ENCODE assay signal across 1 cellular context in the genomic region with DNA sequence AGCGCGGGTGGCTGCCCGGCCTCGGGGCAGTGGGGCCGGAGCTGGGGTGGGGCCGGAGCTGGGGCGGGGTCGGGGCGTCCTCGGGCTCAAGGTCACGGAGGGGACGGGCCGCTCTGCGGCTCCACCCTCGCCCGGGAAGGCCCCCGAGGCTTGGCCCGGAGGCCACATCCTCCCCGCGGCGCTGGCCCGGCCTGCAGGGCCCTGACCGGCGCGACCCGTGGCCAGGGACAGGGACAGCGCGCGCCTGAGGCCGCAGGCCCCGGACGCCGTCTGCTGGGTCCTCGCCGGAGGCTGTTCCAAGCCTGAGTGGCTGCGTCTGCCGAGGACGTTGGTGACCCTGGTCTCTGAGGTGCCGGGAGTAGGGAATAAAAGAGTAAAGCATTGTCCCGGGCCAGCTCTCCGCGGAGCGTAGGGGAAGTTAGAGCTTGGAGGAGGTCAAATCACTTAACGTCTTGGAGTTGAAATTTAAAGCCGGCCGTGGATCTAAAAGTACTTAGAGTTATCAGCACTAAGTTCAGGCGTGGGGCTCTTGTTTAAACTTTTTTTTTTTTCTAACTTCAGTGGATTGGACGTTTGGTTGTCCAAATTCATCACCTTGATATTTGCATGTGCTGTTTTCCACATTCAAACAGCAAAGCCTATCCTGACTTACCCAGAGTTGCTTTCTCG.
TF ChIP-seq lines count a peak whose summit lies in the region.

No MANE protein-coding gene starts in this region.

TF ChIP-seq in K562, 482 proteins besides CTCF, POLR2A, EP300 and RAD21 (continued from another document and continues in another):
- TF ChIP-seq, protein P1, sequence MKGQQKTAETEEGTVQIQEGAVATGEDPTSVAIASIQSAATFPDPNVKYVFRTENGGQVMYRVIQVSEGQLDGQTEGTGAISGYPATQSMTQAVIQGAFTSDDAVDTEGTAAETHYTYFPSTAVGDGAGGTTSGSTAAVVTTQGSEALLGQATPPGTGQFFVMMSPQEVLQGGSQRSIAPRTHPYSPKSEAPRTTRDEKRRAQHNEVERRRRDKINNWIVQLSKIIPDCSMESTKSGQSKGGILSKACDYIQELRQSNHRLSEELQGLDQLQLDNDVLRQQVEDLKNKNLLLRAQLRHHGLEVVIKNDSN (CRISPR knock-in tag; IDR thresholded peaks at IDR 0.05): no peak
- TF ChIP-seq RNF2 (IDR thresholded peaks at IDR 0.05) (no peak), JUND (IDR thresholded peaks at IDR 0.05; ENCODE audit: borderline replicate concordance, low read depth, low read length) (no peak), JUND (tag; IDR thresholded peaks at IDR 0.05; ENCODE audit: borderline replicate concordance, low read depth, low read length) (peak; percentile 9; the same call in 1 of the 3 replicates), HLTF (IDR thresholded peaks at IDR 0.05) (no peak), TBL1XR1 (IDR thresholded peaks at IDR 0.05; ENCODE audit: low read length in 2 of 2) (no peak), CBFA2T2 (conservative IDR thresholded peaks at IDR 0.05) (no peak), NFXL1 (CRISPR knock-in tag; IDR thresholded peaks at IDR 0.05) (no peak), CHAMP1 (IDR thresholded peaks at IDR 0.05) (no peak), U2AF2 (optimal IDR thresholded peaks at IDR 0.05; ENCODE audit: low read depth, low read length) (no peak), TEAD4 (IDR thresholded peaks at IDR 0.05; ENCODE audit: low read length) (peak; percentile 15; the same call in 1 of the 2 replicates), TEAD4 (CRISPR knock-in tag; IDR thresholded peaks at IDR 0.05; ENCODE audit: borderline replicate concordance) (no peak), NR4A1 (CRISPR knock-in tag; IDR thresholded peaks at IDR 0.05) (no peak), NR4A1 (tag; IDR thresholded peaks at IDR 0.05) (no peak), E2F6 (IDR thresholded peaks at IDR 0.05; ENCODE audit: borderline replicate concordance in 1 of 2, extremely low read depth in 1 of 2, insufficient read depth in 1 of 2, insufficient read length in 1 of 2, low read depth in 1 of 2, low read length in 1 of 2, poor library complexity in 1 of 2, severe bottlenecking in 1 of 2) (no peak), ZNF445 (CRISPR knock-in tag; IDR thresholded peaks at IDR 0.05; ENCODE audit: low read depth) (no peak), MCM3 (IDR thresholded peaks at IDR 0.05) (no peak), ZNF197 (CRISPR knock-in tag; IDR thresholded peaks at IDR 0.05; ENCODE audit: low read depth) (no peak), ZNF282 (CRISPR knock-in tag; IDR thresholded peaks at IDR 0.05) (no peak), MBD2 (IDR thresholded peaks at IDR 0.05; ENCODE audit: borderline replicate concordance, low read depth) (no peak), BCL6 (CRISPR knock-in tag; IDR thresholded peaks at IDR 0.05) (no peak), ZNF121 (CRISPR knock-in tag; conservative IDR thresholded peaks at IDR 0.05) (no peak), ZBED1 (IDR thresholded peaks at IDR 0.05) (no peak), ZNF717 (CRISPR knock-in tag; IDR thresholded peaks at IDR 0.05) (no peak), ZNF224 (CRISPR knock-in tag; IDR thresholded peaks at IDR 0.05) (0 out of 2 replicates have a peak, but pooled peaks have one; percentile 31), ELF4 (CRISPR knock-in tag; IDR thresholded peaks at IDR 0.05) (no peak), HEY1 (CRISPR knock-in tag; IDR thresholded peaks at IDR 0.05; ENCODE audit: borderline replicate concordance) (no peak), LARP7 (IDR thresholded peaks at IDR 0.05) (no peak), MED1 (CRISPR knock-in tag; IDR thresholded peaks at IDR 0.05; ENCODE audit: borderline replicate concordance) (no peak), JUN (IDR thresholded peaks at IDR 0.05; ENCODE audit: borderline replicate concordance, low read depth, low read length) (no peak), JUN (CRISPR knock-in tag; IDR thresholded peaks at IDR 0.05; ENCODE audit: borderline replicate concordance) (no peak), NELFE (IDR thresholded peaks at IDR 0.05; ENCODE audit: insufficient read depth, insufficient read length) (no peak), PHF8 (IDR thresholded peaks at IDR 0.05; ENCODE audit: borderline replicate concordance, low read length) (peak; percentile 50; the same call in 1 of the 2 replicates), ZNF561 (CRISPR knock-in tag; conservative IDR thresholded peaks at IDR 0.05) (no peak), FOXA3 (CRISPR knock-in tag; conservative IDR thresholded peaks at IDR 0.05 in 1 of 2, IDR thresholded peaks at IDR 0.05 in 1 of 2) (no peak), POLR2B (IDR thresholded peaks at IDR 0.05; ENCODE audit: low read depth, partially characterized antibody) (no peak), ZNF165 (CRISPR knock-in tag; IDR thresholded peaks at IDR 0.05; ENCODE audit: borderline replicate concordance) (no peak), FOXA1 (IDR thresholded peaks at IDR 0.05; ENCODE audit: borderline replicate concordance) (no peak), RBM17 (IDR thresholded peaks at IDR 0.05; ENCODE audit: borderline replicate concordance, low read depth, low read length) (no peak), ARID1B (IDR thresholded peaks at IDR 0.05) (no peak), PRMT5 (CRISPR knock-in tag; IDR thresholded peaks at IDR 0.05) (no peak), CBX1 (IDR thresholded peaks at IDR 0.05; ENCODE audit: low read depth) (no peak), MAZ (CRISPR knock-in tag; conservative IDR thresholded peaks at IDR 0.05 in 1 of 2, IDR thresholded peaks at IDR 0.05 in 1 of 2) (peak; percentile 52 to 54; a peak in 2 of 4 replicates), SMARCC2 (IDR thresholded peaks at IDR 0.05; ENCODE audit: low read depth) (no peak), CTBP1 (IDR thresholded peaks at IDR 0.05; ENCODE audit: borderline replicate concordance) (peak; percentile 62; the same call in 1 of the 2 replicates), TAF9B (IDR thresholded peaks at IDR 0.05; ENCODE audit: partially characterized antibody) (no peak), ZNF324 (CRISPR knock-in tag; IDR thresholded peaks at IDR 0.05) (no peak), ASH1L (IDR thresholded peaks at IDR 0.05; ENCODE audit: borderline replicate concordance, low read depth, partially characterized antibody) (no peak), PYGO2 (tag; IDR thresholded peaks at IDR 0.05) (no peak), CHD2 (IDR thresholded peaks at IDR 0.05; ENCODE audit: low read depth, low read length) (no peak), DNMT1 (IDR thresholded peaks at IDR 0.05) (no peak), PHTF2 (CRISPR knock-in tag; IDR thresholded peaks at IDR 0.05) (no peak), ZNF133 (CRISPR knock-in tag; IDR thresholded peaks at IDR 0.05) (no peak), RBM15 (IDR thresholded peaks at IDR 0.05; ENCODE audit: insufficient read depth, low read length) (no peak), ZNF551 (CRISPR knock-in tag; IDR thresholded peaks at IDR 0.05) (no peak), DACH1 (IDR thresholded peaks at IDR 0.05; ENCODE audit: partially characterized antibody) (no peak), ZNF431 (CRISPR knock-in tag; IDR thresholded peaks at IDR 0.05) (no peak)
- TF ChIP-seq, protein P2, sequence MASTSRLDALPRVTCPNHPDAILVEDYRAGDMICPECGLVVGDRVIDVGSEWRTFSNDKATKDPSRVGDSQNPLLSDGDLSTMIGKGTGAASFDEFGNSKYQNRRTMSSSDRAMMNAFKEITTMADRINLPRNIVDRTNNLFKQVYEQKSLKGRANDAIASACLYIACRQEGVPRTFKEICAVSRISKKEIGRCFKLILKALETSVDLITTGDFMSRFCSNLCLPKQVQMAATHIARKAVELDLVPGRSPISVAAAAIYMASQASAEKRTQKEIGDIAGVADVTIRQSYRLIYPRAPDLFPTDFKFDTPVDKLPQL (IDR thresholded peaks at IDR 0.05; ENCODE audit: extremely low read depth, insufficient read length): no peak
- TF ChIP-seq, protein P3, sequence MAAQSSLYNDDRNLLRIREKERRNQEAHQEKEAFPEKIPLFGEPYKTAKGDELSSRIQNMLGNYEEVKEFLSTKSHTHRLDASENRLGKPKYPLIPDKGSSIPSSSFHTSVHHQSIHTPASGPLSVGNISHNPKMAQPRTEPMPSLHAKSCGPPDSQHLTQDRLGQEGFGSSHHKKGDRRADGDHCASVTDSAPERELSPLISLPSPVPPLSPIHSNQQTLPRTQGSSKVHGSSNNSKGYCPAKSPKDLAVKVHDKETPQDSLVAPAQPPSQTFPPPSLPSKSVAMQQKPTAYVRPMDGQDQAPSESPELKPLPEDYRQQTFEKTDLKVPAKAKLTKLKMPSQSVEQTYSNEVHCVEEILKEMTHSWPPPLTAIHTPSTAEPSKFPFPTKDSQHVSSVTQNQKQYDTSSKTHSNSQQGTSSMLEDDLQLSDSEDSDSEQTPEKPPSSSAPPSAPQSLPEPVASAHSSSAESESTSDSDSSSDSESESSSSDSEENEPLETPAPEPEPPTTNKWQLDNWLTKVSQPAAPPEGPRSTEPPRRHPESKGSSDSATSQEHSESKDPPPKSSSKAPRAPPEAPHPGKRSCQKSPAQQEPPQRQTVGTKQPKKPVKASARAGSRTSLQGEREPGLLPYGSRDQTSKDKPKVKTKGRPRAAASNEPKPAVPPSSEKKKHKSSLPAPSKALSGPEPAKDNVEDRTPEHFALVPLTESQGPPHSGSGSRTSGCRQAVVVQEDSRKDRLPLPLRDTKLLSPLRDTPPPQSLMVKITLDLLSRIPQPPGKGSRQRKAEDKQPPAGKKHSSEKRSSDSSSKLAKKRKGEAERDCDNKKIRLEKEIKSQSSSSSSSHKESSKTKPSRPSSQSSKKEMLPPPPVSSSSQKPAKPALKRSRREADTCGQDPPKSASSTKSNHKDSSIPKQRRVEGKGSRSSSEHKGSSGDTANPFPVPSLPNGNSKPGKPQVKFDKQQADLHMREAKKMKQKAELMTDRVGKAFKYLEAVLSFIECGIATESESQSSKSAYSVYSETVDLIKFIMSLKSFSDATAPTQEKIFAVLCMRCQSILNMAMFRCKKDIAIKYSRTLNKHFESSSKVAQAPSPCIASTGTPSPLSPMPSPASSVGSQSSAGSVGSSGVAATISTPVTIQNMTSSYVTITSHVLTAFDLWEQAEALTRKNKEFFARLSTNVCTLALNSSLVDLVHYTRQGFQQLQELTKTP (IDR thresholded peaks at IDR 0.05; ENCODE audit: low read depth in 1 of 2, partially characterized antibody in 2 of 2): no peak
- TF ChIP-seq, protein P4, sequence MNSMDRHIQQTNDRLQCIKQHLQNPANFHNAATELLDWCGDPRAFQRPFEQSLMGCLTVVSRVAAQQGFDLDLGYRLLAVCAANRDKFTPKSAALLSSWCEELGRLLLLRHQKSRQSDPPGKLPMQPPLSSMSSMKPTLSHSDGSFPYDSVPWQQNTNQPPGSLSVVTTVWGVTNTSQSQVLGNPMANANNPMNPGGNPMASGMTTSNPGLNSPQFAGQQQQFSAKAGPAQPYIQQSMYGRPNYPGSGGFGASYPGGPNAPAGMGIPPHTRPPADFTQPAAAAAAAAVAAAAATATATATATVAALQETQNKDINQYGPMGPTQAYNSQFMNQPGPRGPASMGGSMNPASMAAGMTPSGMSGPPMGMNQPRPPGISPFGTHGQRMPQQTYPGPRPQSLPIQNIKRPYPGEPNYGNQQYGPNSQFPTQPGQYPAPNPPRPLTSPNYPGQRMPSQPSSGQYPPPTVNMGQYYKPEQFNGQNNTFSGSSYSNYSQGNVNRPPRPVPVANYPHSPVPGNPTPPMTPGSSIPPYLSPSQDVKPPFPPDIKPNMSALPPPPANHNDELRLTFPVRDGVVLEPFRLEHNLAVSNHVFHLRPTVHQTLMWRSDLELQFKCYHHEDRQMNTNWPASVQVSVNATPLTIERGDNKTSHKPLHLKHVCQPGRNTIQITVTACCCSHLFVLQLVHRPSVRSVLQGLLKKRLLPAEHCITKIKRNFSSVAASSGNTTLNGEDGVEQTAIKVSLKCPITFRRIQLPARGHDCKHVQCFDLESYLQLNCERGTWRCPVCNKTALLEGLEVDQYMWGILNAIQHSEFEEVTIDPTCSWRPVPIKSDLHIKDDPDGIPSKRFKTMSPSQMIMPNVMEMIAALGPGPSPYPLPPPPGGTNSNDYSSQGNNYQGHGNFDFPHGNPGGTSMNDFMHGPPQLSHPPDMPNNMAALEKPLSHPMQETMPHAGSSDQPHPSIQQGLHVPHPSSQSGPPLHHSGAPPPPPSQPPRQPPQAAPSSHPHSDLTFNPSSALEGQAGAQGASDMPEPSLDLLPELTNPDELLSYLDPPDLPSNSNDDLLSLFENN (IDR thresholded peaks at IDR 0.05; ENCODE audit: low read depth in 2 of 2, low read length in 2 of 2): no peak
- TF ChIP-seq, protein P5, sequence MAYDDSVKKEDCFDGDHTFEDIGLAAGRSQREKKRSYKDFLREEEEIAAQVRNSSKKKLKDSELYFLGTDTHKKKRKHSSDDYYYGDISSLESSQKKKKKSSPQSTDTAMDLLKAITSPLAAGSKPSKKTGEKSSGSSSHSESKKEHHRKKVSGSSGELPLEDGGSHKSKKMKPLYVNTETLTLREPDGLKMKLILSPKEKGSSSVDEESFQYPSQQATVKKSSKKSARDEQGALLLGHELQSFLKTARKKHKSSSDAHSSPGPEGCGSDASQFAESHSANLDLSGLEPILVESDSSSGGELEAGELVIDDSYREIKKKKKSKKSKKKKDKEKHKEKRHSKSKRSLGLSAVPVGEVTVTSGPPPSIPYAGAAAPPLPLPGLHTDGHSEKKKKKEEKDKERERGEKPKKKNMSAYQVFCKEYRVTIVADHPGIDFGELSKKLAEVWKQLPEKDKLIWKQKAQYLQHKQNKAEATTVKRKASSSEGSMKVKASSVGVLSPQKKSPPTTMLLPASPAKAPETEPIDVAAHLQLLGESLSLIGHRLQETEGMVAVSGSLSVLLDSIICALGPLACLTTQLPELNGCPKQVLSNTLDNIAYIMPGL (CRISPR knock-in tag; IDR thresholded peaks at IDR 0.05): no peak
